ENCODE assay signal across 33 cellular contexts in genomic region chr14:82309199-82309598, GRCh38.
DNase-seq lines count a peak whose midpoint lies in the region; ATAC-seq and TF ChIP-seq lines count a peak whose summit lies in the region.
"Had no signal": no experiment of that assay in that cellular context is flagged by ENCODE, and none has a peak within 500 bp of the region (broad histone marks: within the 10 kb centered on the region; RNA-seq: fewer than 3 reads in every experiment).

No MANE protein-coding gene starts in this region.

- H3K36me3 ChIP-seq in HEK293 (ENCODE audit: control insufficient read depth in 2 of 2, insufficient read depth in 1 of 2, low read length in 2 of 2) = no peaks in the 10 kb centered on the region
- no peaks in the 10 kb centered on the region for H3K36me3 ChIP-seq in endodermal cell (ENCODE audit: control insufficient read depth, insufficient read depth, low read length)
- H3K36me3 ChIP-seq in H7 (replicated peaks; ENCODE audit: control insufficient read depth, insufficient read depth, low read length) = no peaks in the 10 kb centered on the region
- no peaks in the 10 kb centered on the region for H3K36me3 ChIP-seq in gastrocnemius medialis
- H3K36me3 ChIP-seq: BE2C; BLaER1; BLaER1 treated with 17β-estradiol and CSF1 and Interleukin-3, amounts not matched to agents 10 nM and 100 nM had no signal

- ATAC-seq in GM18517 (IDR thresholded peaks at IDR 0.05; ENCODE audit: unreplicated experiment) (no peak), gastrocnemius medialis (no peak)
- ATAC-seq: A549; CD8-positive, alpha-beta T cell had no signal

- H3K27me3 ChIP-seq in endodermal cell (ENCODE audit: control insufficient read depth, insufficient read depth, low read length, poor library complexity, severe bottlenecking) = no peaks in the 10 kb centered on the region
- no peaks in the 10 kb centered on the region for H3K27me3 ChIP-seq in H7 (ENCODE audit: control insufficient read depth, insufficient read depth, low read length)
- no peaks in the 10 kb centered on the region for H3K27me3 ChIP-seq in gastrocnemius medialis
- H3K27me3 ChIP-seq: BE2C; BLaER1; BLaER1 treated with 17β-estradiol and CSF1 and Interleukin-3, amounts not matched to agents 10 nM and 100 nM had no signal

- WGBS in endodermal cell (ENCODE audit: insufficient coverage in 1 of 2, insufficient read length in 1 of 2), 2 experiments = 99 to 100% methylated on average over 1 to 2 of the region's 2 CpGs

- no peak overlapping the region for H3K9ac ChIP-seq in endodermal cell (ENCODE audit: extremely low read depth, low read length, poor library complexity, severe bottlenecking)
- H3K9ac ChIP-seq: BLaER1; BLaER1 treated with 17β-estradiol and CSF1 and Interleukin-3, amounts not matched to agents 10 nM and 100 nM had no signal

- peaks cover 8% of the 10 kb centered on the region for H3K4me1 Mint-ChIP-seq in endodermal cell
- H3K4me1 Mint-ChIP-seq: B cell; CD14-positive monocyte; CD4-positive, alpha-beta memory T cell; CD4-positive, CD25-positive, alpha-beta regulatory T cell; CD8-positive, alpha-beta memory T cell had no signal

- peaks cover 32% of the 10 kb centered on the region for H3K9me3 Mint-ChIP-seq in endodermal cell

- H3K4me1 ChIP-seq in HEK293 (ENCODE audit: control insufficient read depth, insufficient read depth, low read length) (no peaks in the 10 kb centered on the region), endodermal cell (ENCODE audit: control insufficient read depth, insufficient read depth, low read length) (peaks cover 4% of the 10 kb centered on the region), gastrocnemius medialis (no peaks in the 10 kb centered on the region)
- H3K4me1 ChIP-seq: A549; BE2C; BLaER1; BLaER1 treated with 17β-estradiol and CSF1 and Interleukin-3, amounts not matched to agents 10 nM and 100 nM; Caco-2 had no signal

- intact Hi-C loops in posterior vena cava (cut with DNase I) (no loop called here), gastrocnemius medialis (cut with DNase I; ENCODE audit: low total_unique reads) (no loop called here)

- no peaks in the 10 kb centered on the region for H3K27me3 Mint-ChIP-seq in endodermal cell (ENCODE audit: insufficient read depth)
- H3K27me3 Mint-ChIP-seq: B cell; CD4-positive, alpha-beta memory T cell; CD4-positive, alpha-beta T cell; CD4-positive, CD25-positive, alpha-beta regulatory T cell had no signal

- no peak overlapping the region for H3K27ac Mint-ChIP-seq in endodermal cell
- H3K27ac Mint-ChIP-seq: B cell; CD14-positive monocyte; CD4-positive, alpha-beta memory T cell; CD4-positive, alpha-beta T cell; CD4-positive, CD25-positive, alpha-beta regulatory T cell; CD8-positive, alpha-beta memory T cell; CD8-positive, alpha-beta T cell had no signal

- peaks cover 2% of the 10 kb centered on the region for H3K36me3 Mint-ChIP-seq in endodermal cell (ENCODE audit: low read depth)
- H3K36me3 Mint-ChIP-seq: CD14-positive monocyte; CD4-positive, alpha-beta memory T cell; CD4-positive, CD25-positive, alpha-beta regulatory T cell; CD8-positive, alpha-beta memory T cell; CD8-positive, alpha-beta T cell had no signal

- no peak for TF ChIP-seq POLR2A in gastrocnemius medialis (IDR thresholded peaks at IDR 0.05)

- DNase-seq in endodermal cell (no peak), posterior vena cava (ENCODE audit: low spot score) (peak; percentile 58), H7 (no peak), gastrocnemius medialis (no peak)
- DNase-seq: 8988T; ACHN; AML-193; BE2C; C1 segment of cervical spinal cord; Caco-2; Calu3; CD4-positive, alpha-beta memory T cell; CD4-positive, alpha-beta T cell; CD4-positive, CD25-positive, alpha-beta regulatory T cell; CD8-positive, alpha-beta memory T cell; CD8-positive, alpha-beta T cell; COR-L47; DMS 273 treated with DMSO at 0.1 percent for 48 hours; DMS153; DMS53; DMS79; DMS79 treated with DMSO at 0.1 percent for 48 hours; DND-41; EL had no signal

- in situ Hi-C loops in gastrocnemius medialis (cut with MboI; ENCODE audit: low sequenced_read_pairs in 4 of 4) = no loop called here

- H3K4me3 Mint-ChIP-seq in endodermal cell = no peak overlapping the region
- H3K4me3 Mint-ChIP-seq: B cell; CD14-positive monocyte; CD4-positive, alpha-beta memory T cell; CD4-positive, alpha-beta T cell; CD4-positive, CD25-positive, alpha-beta regulatory T cell; CD8-positive, alpha-beta memory T cell; CD8-positive, alpha-beta T cell had no signal

- POLR2A ChIA-PET in HEK293 (lab: Yijun Ruan, JAX) = no interaction called here

- H3K9me3 ChIP-seq in HEK293 (ENCODE audit: control insufficient read depth, insufficient read depth, low read depth, low read length) (no peaks in the 10 kb centered on the region), endodermal cell (ENCODE audit: control insufficient read depth, low read length) (peaks cover 36% of the 10 kb centered on the region), gastrocnemius medialis (no peaks in the 10 kb centered on the region)
- H3K9me3 ChIP-seq: A549, BE2C had no signal

- TF ChIP-seq CTCF in HEK293 (tag by site-specific recombination; IDR thresholded peaks at IDR 0.05) (no peak), endodermal cell (conservative IDR thresholded peaks at IDR 0.05) (no peak), gastrocnemius medialis (IDR thresholded peaks at IDR 0.05 in 4 of 5, conservative IDR thresholded peaks at IDR 0.05 in 1 of 5) (no peak)

- no peak overlapping the region for H3K4me3 ChIP-seq in HEK293 (ENCODE audit: low read depth, low read length)
- peak overlapping the region; percentile 44 for H3K4me3 ChIP-seq in endodermal cell (ENCODE audit: low read length)
- no peak overlapping the region for H3K4me3 ChIP-seq in H7 (ENCODE audit: insufficient read depth, low read depth, low read length)
- H3K4me3 ChIP-seq in gastrocnemius medialis = no peak overlapping the region
- H3K4me3 ChIP-seq: A549; BLaER1; BLaER1 treated with 17β-estradiol and CSF1 and Interleukin-3, amounts not matched to agents 10 nM and 100 nM had no signal

- CTCF ChIA-PET in HEK293 (lab: Yijun Ruan, JAX) = no interaction called here

- H3K27ac ChIP-seq in HEK293 (ENCODE audit: extremely low read depth, low read depth, low read length) = no peak overlapping the region
- no peak overlapping the region for H3K27ac ChIP-seq in endodermal cell (ENCODE audit: low read depth, low read length)
- no peak overlapping the region for H3K27ac ChIP-seq in gastrocnemius medialis
- H3K27ac ChIP-seq: 22Rv1; A549; BLaER1; BLaER1 treated with 17β-estradiol and CSF1 and Interleukin-3, amounts not matched to agents 10 nM and 100 nM; C4-2B had no signal

TF ChIP-seq in HEK293, 187 proteins besides CTCF, POLR2A, EP300 and RAD21:
- TF ChIP-seq ZNF585B (tag by site-specific recombination; IDR thresholded peaks at IDR 0.05) (peak; percentile 65), MYNN (tag by site-specific recombination; IDR thresholded peaks at IDR 0.05; ENCODE audit: borderline replicate concordance) (no peak)
